In the genomic region with DNA sequence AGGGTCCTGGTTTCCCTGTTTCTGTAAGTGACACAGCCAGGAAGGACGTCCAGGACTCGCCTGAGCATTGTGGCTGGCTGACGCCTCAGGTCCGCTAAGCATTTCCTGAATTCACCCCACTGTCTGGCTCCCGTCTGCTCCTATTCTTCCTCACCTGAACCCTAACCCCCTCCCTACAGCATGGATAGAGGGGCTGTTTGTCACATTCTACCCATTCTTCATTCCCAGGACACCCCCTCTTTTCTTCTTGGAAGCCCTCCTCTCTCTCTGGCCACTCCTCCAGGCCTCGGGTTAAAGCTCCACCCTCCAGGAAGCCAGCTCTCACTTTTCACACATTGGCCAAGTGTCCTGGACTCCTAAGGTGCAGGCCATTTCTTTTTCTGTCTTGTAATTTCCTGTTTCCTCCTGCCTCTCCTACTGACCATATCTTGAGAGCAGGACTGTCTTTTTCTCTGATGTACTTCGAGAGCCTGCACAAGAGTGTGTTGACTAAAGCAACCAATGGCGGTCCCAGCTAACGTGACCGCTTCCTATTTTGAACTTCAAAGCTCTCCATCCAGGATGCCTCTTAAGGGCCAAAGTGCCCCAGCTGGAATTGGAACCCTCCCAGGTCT, we compare ENCODE assay signal across 12 cellular contexts. TPM values are rescaled to one million over a fixed set of nuclear protein-coding genes. Genes with fewer than 3 reads are reported as not detected.
DNase-seq lines count a peak whose midpoint lies in the region; ATAC-seq and TF ChIP-seq lines count a peak whose summit lies in the region.
"Had no signal": no experiment of that assay in that cellular context is flagged by ENCODE, and none has a peak within 500 bp of the region (broad histone marks: within the 10 kb centered on the region; RNA-seq: fewer than 3 reads in every experiment).

No MANE protein-coding gene starts in this region.

- H3F3A ChIP-seq in OCI-LY1 (ENCODE audit: insufficient read depth, low read length) = no peaks in the 10 kb centered on the region

- H3K4me2 ChIP-seq in OCI-LY1 (ENCODE audit: low read length) (peak overlapping the region; percentile 51), osteoblast (ENCODE audit: insufficient read depth, low read length) (peak overlapping the region; percentile 58)

- H3K9me3 Mint-ChIP-seq in activated CD8-positive, alpha-beta T cell treated with anti-CD3 and anti-CD28 coated beads for 36 hours = no peaks in the 10 kb centered on the region
- H3K9me3 Mint-ChIP-seq: neural crest cell had no signal

- ATAC-seq in activated CD8-positive, alpha-beta T cell treated with anti-CD3 and anti-CD28 coated beads for 36 hours = no peak
- ATAC-seq in HG03135 (IDR thresholded peaks at IDR 0.05; ENCODE audit: unreplicated experiment) = no peak
- ATAC-seq in GM21423 (IDR thresholded peaks at IDR 0.05; ENCODE audit: unreplicated experiment) = no peak

- TF ChIP-seq CTCF in OCI-LY1 (IDR thresholded peaks at IDR 0.05; ENCODE audit: low read length) = no peak
- no peak for TF ChIP-seq CTCF in left ventricle myocardium inferior (IDR thresholded peaks at IDR 0.05; ENCODE audit: borderline replicate concordance)
- TF ChIP-seq CTCF in osteoblast (IDR thresholded peaks at IDR 0.05; ENCODE audit: extremely low read depth, low read depth, low read length) = no peak
- TF ChIP-seq CTCF in activated CD8-positive, alpha-beta T cell treated with anti-CD3 and anti-CD28 coated beads for 36 hours (IDR thresholded peaks at IDR 0.05) = no peak

- intact Hi-C loops in left ventricle myocardium inferior (cut with micrococcal nuclease) = no loop called here
- intact Hi-C loops in activated CD8-positive, alpha-beta T cell treated with anti-CD3 and anti-CD28 coated beads for 36 hours (cut with micrococcal nuclease) = no loop called here

- H3K36me3 Mint-ChIP-seq in activated CD8-positive, alpha-beta T cell treated with anti-CD3 and anti-CD28 coated beads for 36 hours (ENCODE audit: low read depth) = no peaks in the 10 kb centered on the region

- peaks cover 4% of the 10 kb centered on the region for H3K4me1 Mint-ChIP-seq in activated CD8-positive, alpha-beta T cell treated with anti-CD3 and anti-CD28 coated beads for 36 hours (ENCODE audit: low read depth)

- H4K20me1 ChIP-seq in OCI-LY1 (ENCODE audit: insufficient read depth, low read length) (no peaks in the 10 kb centered on the region), osteoblast (ENCODE audit: insufficient read depth, low read length) (no peaks in the 10 kb centered on the region)

- H3K27ac ChIP-seq in OCI-LY1 (ENCODE audit: low read depth, low read length, poor library complexity, severe bottlenecking) (no peak overlapping the region), left ventricle myocardium inferior (replicated peaks) (peak overlapping the region; percentile 59), osteoblast (ENCODE audit: low read depth, low read length) (no peak overlapping the region)

- H3K9me2 ChIP-seq in OCI-LY1 (ENCODE audit: low read depth, low read length) = no peaks in the 10 kb centered on the region

- CTCF ChIA-PET in activated CD8-positive, alpha-beta T cell treated with anti-CD3 and anti-CD28 coated beads for 36 hours (lab: Charles Lee) = interaction anchor here (1.3 to 5.2 kb wide), 2 partner anchors 20 to 96 kb away, joined by 3 to 26 read pairs; no protein-coding TSS in a partner anchor

- H3K4me1 ChIP-seq in OCI-LY1 (ENCODE audit: insufficient read depth, low read length, severe bottlenecking) (peaks cover 9% of the 10 kb centered on the region), left ventricle myocardium inferior (peaks cover 6% of the 10 kb centered on the region), osteoblast (ENCODE audit: insufficient read depth, low read length) (no peaks in the 10 kb centered on the region)

- H3K27me3 ChIP-seq in OCI-LY1 (ENCODE audit: insufficient read depth, low read length) (0 out of 2 replicates have a peak, but pooled peaks cover 4% of the 10 kb centered on the region), left ventricle myocardium inferior (ENCODE audit: low read depth) (no peaks in the 10 kb centered on the region), osteoblast (ENCODE audit: insufficient read depth, low read length) (peaks cover 6% of the 10 kb centered on the region)

- H3K79me2 ChIP-seq in OCI-LY1 (ENCODE audit: insufficient read depth, low read length) (no peaks in the 10 kb centered on the region), osteoblast (ENCODE audit: insufficient read depth, low read length) (no peaks in the 10 kb centered on the region)

- peak overlapping the region; percentile 41 for H3K4me3 ChIP-seq in OCI-LY1 (ENCODE audit: low read depth, low read length, poor library complexity, severe bottlenecking)
- H3K4me3 ChIP-seq in left ventricle myocardium inferior = peak overlapping the region; percentile 47
- H3K4me3 ChIP-seq in osteoblast (ENCODE audit: insufficient read depth, low read length) = no peak overlapping the region

- H3K9me3 ChIP-seq in OCI-LY1 (ENCODE audit: low read length) (no peaks in the 10 kb centered on the region), left ventricle myocardium inferior (replicated peaks) (no peaks in the 10 kb centered on the region), osteoblast (ENCODE audit: low read depth, low read length) (no peaks in the 10 kb centered on the region)

- H3K27ac Mint-ChIP-seq in activated CD8-positive, alpha-beta T cell treated with anti-CD3 and anti-CD28 coated beads for 36 hours = no peak overlapping the region

- POLR2A ChIA-PET in activated CD8-positive, alpha-beta T cell treated with anti-CD3 and anti-CD28 coated beads for 36 hours (lab: Charles Lee) = interaction anchor here (0.8 to 1.6 kb wide), 3 partner anchors 21 to 222 kb away, joined by 3 to 5 read pairs (median 3); a partner anchor contains a TSS

- H3K36me3 ChIP-seq in OCI-LY1 (ENCODE audit: insufficient read depth, low read length) (no peaks in the 10 kb centered on the region), left ventricle myocardium inferior (no peaks in the 10 kb centered on the region), osteoblast (ENCODE audit: insufficient read depth, low read length) (no peaks in the 10 kb centered on the region)

- H3K9ac ChIP-seq in OCI-LY1 (ENCODE audit: low read length) = no peak overlapping the region; the same call in 1 of the 2 replicates

- peak; percentile 30 for DNase-seq in EL
- no peak for DNase-seq in left ventricle myocardium inferior
- DNase-seq in osteoblast (ENCODE audit: insufficient read length, low spot score, missing footprints) = no peak
- DNase-seq in activated CD8-positive, alpha-beta T cell treated with anti-CD3 and anti-CD28 coated beads for 36 hours = no peak
- no peak for DNase-seq in stimulated activated CD8-positive, alpha-beta memory T cell treated with anti-CD3 and anti-CD28 coated beads, Interleukin-4, amount 100 ng/mL, for 48 hours
- DNase-seq: stimulated activated CD4-positive, alpha-beta T cell treated with anti-CD3 and anti-CD28 coated beads, Interleukin-4, amount 100 ng/mL, for 24 hours had no signal

- no peaks in the 10 kb centered on the region for H3K27me3 Mint-ChIP-seq in activated CD8-positive, alpha-beta T cell treated with anti-CD3 and anti-CD28 coated beads for 36 hours

- no peak overlapping the region for H3K4me3 Mint-ChIP-seq in activated CD8-positive, alpha-beta T cell treated with anti-CD3 and anti-CD28 coated beads for 36 hours
- H3K4me3 Mint-ChIP-seq: neural crest cell had no signal

- H2AFZ ChIP-seq in OCI-LY1 (ENCODE audit: low read length) (peak overlapping the region; percentile 56; the same call in 1 of the 2 replicates), osteoblast (ENCODE audit: low read length) (peak overlapping the region; percentile 51)

RNA-seq across cellular contexts. Expression of a gene that starts 24.2 kb away (rescaled TPM):
- total RNA-seq in left ventricle myocardium inferior (0.36 TPM), osteoblast (not detected in 2 replicates)
- not detected for total RNA-seq in activated CD8-positive, alpha-beta T cell treated with anti-CD3 and anti-CD28 coated beads for 36 hours
- total RNA-seq: NCI-H460, neural crest cell, temporal lobe had no signal

RNA-seq across cellular contexts. Expression of a gene that starts 30.9 kb away (rescaled TPM):
- 154 TPM for total RNA-seq in left ventricle myocardium inferior
- 8.0 and 10.0 TPM in 2 replicates for total RNA-seq in osteoblast
- total RNA-seq in activated CD8-positive, alpha-beta T cell treated with anti-CD3 and anti-CD28 coated beads for 36 hours = 10 to 100 TPM; 56.1 to 57.4 TPM

RNA-seq across cellular contexts. Expression of a gene that starts 33.9 kb away (rescaled TPM):
- 0.25 TPM for total RNA-seq in left ventricle myocardium inferior
- total RNA-seq in osteoblast = not detected in 2 replicates
- total RNA-seq in activated CD8-positive, alpha-beta T cell treated with anti-CD3 and anti-CD28 coated beads for 36 hours = under 1 TPM; 0.11 to 0.18 TPM
- total RNA-seq: NCI-H460, neural crest cell had no signal

RNA-seq across cellular contexts. Expression of a gene that starts 54.4 kb away (rescaled TPM):
- total RNA-seq in left ventricle myocardium inferior (786 TPM), osteoblast (676 and 702 TPM in 2 replicates)
- total RNA-seq in activated CD8-positive, alpha-beta T cell treated with anti-CD3 and anti-CD28 coated beads for 36 hours = 1,000 to 10,000 TPM; 2,124 to 2,130 TPM
